In the genomic region with DNA sequence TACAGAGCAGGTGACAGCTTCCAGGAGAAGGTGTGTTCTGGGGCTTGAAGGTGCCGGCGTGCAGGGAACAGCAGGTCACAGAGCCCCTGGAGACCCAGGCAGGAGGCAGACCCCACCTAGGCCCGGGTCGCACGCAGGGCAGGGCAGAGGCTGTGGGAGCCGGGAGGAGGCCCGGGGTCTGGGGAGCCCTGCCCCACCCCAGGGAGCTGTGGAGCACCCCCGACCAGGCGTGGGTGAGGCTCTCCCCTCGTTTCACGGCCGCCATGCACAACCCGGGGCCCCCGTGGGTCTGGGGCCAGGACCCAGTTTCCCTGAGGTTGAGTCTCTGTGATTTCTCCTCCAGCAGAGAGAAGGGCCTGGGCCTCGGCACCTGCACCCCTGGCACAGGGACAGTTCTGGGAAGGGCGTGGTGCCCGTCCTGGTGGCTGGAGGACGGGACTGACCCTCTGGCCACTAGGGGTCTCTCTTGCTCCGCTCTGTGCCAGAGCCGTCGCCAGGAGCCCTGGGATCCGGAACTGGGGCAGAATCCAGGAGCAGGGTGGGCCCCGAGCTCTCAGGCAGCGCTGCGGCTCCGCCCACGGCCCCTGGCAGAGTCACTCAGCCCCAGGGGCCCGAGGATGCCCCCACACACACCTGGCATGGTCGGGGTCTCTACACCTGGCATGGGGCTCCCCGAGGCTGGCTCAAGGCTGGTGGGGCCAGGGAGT, we compare ENCODE assay signal across 8 cellular contexts.
DNase-seq lines count a peak whose midpoint lies in the region; ATAC-seq, FAIRE-seq and TF ChIP-seq lines count a peak whose summit lies in the region.

No MANE protein-coding gene starts in this region.

- peak; percentile 70 for ATAC-seq in HG03066 (IDR thresholded peaks at IDR 0.05; ENCODE audit: low read depth, unreplicated experiment)
- peak; percentile 96 for ATAC-seq in activated B cell treated with CpG ODN at 0.5 μM for 24 hours (ENCODE audit: low read depth)

- CTCF ChIA-PET in activated B cell treated with CpG ODN at 0.5 μM for 24 hours (lab: Charles Lee): interaction anchor here (0.6 to 6.3 kb wide), 24 partner anchors 13 to 270 kb away, joined by 3 to 105 read pairs (median 6); a partner anchor contains a TSS

- no peaks in the 10 kb centered on the region for H3K9me3 Mint-ChIP-seq in activated B cell treated with CpG ODN at 0.5 μM for 24 hours

- no peak overlapping the region for H3K27ac Mint-ChIP-seq in activated B cell treated with CpG ODN at 0.5 μM for 24 hours

- H3K27ac ChIP-seq in 22Rv1: no peak overlapping the region

- POLR2A ChIA-PET in activated B cell treated with CpG ODN at 0.5 μM for 24 hours (lab: Charles Lee): interaction anchor here (1.1 to 2.0 kb wide), 4 partner anchors 54 to 146 kb away, joined by 3 to 20 read pairs (median 9); no protein-coding TSS in a partner anchor

- TF ChIP-seq CTCF in 22Rv1 (IDR thresholded peaks at IDR 0.05) (peak; percentile 97), activated B cell treated with CpG ODN at 0.5 μM for 24 hours (IDR thresholded peaks at IDR 0.05) (no peak), cardiac fibroblast (IDR thresholded peaks at IDR 0.05; ENCODE audit: low read depth, low read length) (peak; percentile 92)

- TF ChIP-seq POLR2A in GM12892 (IDR thresholded peaks at IDR 0.05; ENCODE audit: low read depth, low read length): no peak

- no peaks in the 10 kb centered on the region for H3K36me3 Mint-ChIP-seq in activated B cell treated with CpG ODN at 0.5 μM for 24 hours (ENCODE audit: low read depth)

- H3K4me3 Mint-ChIP-seq in activated B cell treated with CpG ODN at 0.5 μM for 24 hours: no peak overlapping the region

- no peaks in the 10 kb centered on the region for H3K27me3 Mint-ChIP-seq in activated B cell treated with CpG ODN at 0.5 μM for 24 hours

- H3K4me1 Mint-ChIP-seq in activated B cell treated with CpG ODN at 0.5 μM for 24 hours: peaks cover 9% of the 10 kb centered on the region

- no peak overlapping the region for H3K4me3 ChIP-seq in cardiac fibroblast (replicated peaks in 1 of 2; ENCODE audit: low read depth in 2 of 2, low read length in 2 of 2)

- intact Hi-C loops in activated B cell treated with CpG ODN at 0.5 μM for 24 hours (cut with micrococcal nuclease): loop anchor here (1.0 kb wide), 5 partner anchors 15 to 260 kb away; no protein-coding TSS in a partner anchor

- DNase-seq in GM12892 (ENCODE audit: insufficient read length) (peak; percentile 99), NCI-H2171 treated with DMSO at 0.1 percent for 48 hours (lab: John Stamatoyannopoulos, UW) (peak; percentile 79), activated B cell treated with CpG ODN at 0.5 μM for 24 hours (peak; percentile 68), cardiac fibroblast (ENCODE audit: low read depth in 2 of 2) (peak; percentile 75 to 81), kidney glomerular epithelial cell (lab: John Stamatoyannopoulos, UW) (peak; percentile 74)
- DNase-seq in stimulated activated CD4-positive, alpha-beta T cell treated with anti-CD3 and anti-CD28 coated beads, Interleukin-2, amount 100 ng/mL, for 4 hours (ENCODE audit: low read depth): peak; percentile 62

- FAIRE-seq in GM12892 (lab: Jason Lieb, UNC): peak; percentile 9
